ENCODE assay signal across 1 cellular context in the genomic region with DNA sequence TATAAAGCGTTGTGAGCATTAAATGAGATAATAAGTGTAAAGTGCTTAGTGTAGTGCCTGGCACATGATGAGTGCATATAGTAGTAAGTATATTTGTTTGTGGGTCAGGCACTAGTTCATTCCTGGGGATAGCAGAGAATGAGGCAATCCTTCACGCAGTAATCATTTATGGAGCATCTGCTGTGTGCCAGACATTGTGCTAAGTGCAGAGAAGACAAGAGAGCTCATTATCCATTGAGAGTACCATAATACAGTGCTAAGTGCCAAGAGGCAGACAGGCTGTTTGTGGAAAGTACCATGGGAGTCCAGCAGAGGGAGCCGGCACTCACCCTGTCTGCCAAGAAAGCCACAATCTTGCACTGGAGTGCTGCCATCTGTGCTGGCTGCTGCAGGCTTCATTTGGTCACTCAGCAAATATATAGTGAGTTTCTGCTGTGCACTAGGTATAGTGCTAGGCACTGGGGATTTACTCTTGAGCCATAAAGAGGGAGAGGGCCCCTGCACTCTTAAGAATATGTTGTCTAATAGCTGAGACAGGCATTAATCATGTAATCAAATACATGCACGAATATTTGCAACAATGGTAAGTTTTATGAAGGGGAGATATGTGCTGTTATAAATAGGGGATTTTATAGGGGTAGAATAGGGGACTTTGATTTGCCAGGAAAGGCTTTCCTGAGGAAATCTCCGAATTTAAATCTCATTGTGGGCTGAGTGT.
A peak's percentile ranks its signal among the peaks of the same experiment; 100 is the strongest.
TF ChIP-seq lines count a peak whose summit lies in the region.

No MANE protein-coding gene starts in this region.

TF ChIP-seq in HepG2, 621 proteins besides CTCF, POLR2A, EP300 and RAD21 (continued from another document and continues in another):
- TF ChIP-seq, protein P1, sequence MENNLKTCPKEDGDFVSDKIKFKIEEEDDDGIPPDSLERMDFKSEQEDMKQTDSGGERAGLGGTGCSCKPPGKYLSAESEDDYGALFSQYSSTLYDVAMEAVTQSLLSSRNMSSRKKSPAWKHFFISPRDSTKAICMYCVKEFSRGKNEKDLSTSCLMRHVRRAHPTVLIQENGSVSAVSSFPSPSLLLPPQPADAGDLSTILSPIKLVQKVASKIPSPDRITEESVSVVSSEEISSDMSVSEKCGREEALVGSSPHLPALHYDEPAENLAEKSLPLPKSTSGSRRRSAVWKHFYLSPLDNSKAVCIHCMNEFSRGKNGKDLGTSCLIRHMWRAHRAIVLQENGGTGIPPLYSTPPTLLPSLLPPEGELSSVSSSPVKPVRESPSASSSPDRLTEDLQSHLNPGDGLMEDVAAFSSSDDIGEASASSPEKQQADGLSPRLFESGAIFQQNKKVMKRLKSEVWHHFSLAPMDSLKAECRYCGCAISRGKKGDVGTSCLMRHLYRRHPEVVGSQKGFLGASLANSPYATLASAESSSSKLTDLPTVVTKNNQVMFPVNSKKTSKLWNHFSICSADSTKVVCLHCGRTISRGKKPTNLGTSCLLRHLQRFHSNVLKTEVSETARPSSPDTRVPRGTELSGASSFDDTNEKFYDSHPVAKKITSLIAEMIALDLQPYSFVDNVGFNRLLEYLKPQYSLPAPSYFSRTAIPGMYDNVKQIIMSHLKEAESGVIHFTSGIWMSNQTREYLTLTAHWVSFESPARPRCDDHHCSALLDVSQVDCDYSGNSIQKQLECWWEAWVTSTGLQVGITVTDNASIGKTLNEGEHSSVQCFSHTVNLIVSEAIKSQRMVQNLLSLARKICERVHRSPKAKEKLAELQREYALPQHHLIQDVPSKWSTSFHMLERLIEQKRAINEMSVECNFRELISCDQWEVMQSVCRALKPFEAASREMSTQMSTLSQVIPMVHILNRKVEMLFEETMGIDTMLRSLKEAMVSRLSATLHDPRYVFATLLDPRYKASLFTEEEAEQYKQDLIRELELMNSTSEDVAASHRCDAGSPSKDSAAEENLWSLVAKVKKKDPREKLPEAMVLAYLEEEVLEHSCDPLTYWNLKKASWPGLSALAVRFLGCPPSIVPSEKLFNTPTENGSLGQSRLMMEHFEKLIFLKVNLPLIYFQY (CRISPR knock-in tag; IDR thresholded peaks at IDR 0.05; ENCODE audit: borderline replicate concordance) = no peak
- peak; percentile 80 for TF ChIP-seq GATAD2A (CRISPR knock-in tag; IDR thresholded peaks at IDR 0.05)
- TF ChIP-seq MATR3 (CRISPR knock-in tag; IDR thresholded peaks at IDR 0.05) = no peak
- TF ChIP-seq ZNF17 (CRISPR knock-in tag; IDR thresholded peaks at IDR 0.05) = no peak
- TF ChIP-seq RBFOX2 (IDR thresholded peaks at IDR 0.05; ENCODE audit: low read depth, low read length) = no peak
- TF ChIP-seq, protein P2, sequence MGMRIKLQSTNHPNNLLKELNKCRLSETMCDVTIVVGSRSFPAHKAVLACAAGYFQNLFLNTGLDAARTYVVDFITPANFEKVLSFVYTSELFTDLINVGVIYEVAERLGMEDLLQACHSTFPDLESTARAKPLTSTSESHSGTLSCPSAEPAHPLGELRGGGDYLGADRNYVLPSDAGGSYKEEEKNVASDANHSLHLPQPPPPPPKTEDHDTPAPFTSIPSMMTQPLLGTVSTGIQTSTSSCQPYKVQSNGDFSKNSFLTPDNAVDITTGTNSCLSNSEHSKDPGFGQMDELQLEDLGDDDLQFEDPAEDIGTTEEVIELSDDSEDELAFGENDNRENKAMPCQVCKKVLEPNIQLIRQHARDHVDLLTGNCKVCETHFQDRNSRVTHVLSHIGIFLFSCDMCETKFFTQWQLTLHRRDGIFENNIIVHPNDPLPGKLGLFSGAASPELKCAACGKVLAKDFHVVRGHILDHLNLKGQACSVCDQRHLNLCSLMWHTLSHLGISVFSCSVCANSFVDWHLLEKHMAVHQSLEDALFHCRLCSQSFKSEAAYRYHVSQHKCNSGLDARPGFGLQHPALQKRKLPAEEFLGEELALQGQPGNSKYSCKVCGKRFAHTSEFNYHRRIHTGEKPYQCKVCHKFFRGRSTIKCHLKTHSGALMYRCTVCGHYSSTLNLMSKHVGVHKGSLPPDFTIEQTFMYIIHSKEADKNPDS (CRISPR knock-in tag; IDR thresholded peaks at IDR 0.05) = no peak
- TF ChIP-seq SMARCC2 (IDR thresholded peaks at IDR 0.05) = no peak
- no peak for TF ChIP-seq AGO1 (IDR thresholded peaks at IDR 0.05; ENCODE audit: low read depth, low read length, poor library complexity, severe bottlenecking)
- TF ChIP-seq KLF15 (CRISPR knock-in tag; IDR thresholded peaks at IDR 0.05; ENCODE audit: borderline replicate concordance) = no peak
- no peak for TF ChIP-seq ZNF720 (CRISPR knock-in tag; IDR thresholded peaks at IDR 0.05)
- TF ChIP-seq FOXK2 (IDR thresholded peaks at IDR 0.05) = no peak
- TF ChIP-seq ZSCAN25 (CRISPR knock-in tag; IDR thresholded peaks at IDR 0.05) = no peak
- no peak for TF ChIP-seq HOXD1 (CRISPR knock-in tag; IDR thresholded peaks at IDR 0.05)
- TF ChIP-seq, protein P3, sequence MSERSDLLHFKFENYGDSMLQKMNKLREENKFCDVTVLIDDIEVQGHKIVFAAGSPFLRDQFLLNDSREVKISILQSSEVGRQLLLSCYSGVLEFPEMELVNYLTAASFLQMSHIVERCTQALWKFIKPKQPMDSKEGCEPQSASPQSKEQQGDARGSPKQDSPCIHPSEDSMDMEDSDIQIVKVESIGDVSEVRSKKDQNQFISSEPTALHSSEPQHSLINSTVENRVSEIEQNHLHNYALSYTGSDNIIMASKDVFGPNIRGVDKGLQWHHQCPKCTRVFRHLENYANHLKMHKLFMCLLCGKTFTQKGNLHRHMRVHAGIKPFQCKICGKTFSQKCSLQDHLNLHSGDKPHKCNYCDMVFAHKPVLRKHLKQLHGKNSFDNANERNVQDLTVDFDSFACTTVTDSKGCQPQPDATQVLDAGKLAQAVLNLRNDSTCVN (CRISPR knock-in tag; IDR thresholded peaks at IDR 0.05; ENCODE audit: borderline replicate concordance) = no peak
- TF ChIP-seq JUND (CRISPR knock-in tag; IDR thresholded peaks at IDR 0.05) = no peak
- no peak for TF ChIP-seq YEATS4 (CRISPR knock-in tag; IDR thresholded peaks at IDR 0.05; ENCODE audit: borderline replicate concordance)
- TF ChIP-seq ZNF557 (CRISPR knock-in tag; IDR thresholded peaks at IDR 0.05) = no peak
- TF ChIP-seq, protein P4, sequence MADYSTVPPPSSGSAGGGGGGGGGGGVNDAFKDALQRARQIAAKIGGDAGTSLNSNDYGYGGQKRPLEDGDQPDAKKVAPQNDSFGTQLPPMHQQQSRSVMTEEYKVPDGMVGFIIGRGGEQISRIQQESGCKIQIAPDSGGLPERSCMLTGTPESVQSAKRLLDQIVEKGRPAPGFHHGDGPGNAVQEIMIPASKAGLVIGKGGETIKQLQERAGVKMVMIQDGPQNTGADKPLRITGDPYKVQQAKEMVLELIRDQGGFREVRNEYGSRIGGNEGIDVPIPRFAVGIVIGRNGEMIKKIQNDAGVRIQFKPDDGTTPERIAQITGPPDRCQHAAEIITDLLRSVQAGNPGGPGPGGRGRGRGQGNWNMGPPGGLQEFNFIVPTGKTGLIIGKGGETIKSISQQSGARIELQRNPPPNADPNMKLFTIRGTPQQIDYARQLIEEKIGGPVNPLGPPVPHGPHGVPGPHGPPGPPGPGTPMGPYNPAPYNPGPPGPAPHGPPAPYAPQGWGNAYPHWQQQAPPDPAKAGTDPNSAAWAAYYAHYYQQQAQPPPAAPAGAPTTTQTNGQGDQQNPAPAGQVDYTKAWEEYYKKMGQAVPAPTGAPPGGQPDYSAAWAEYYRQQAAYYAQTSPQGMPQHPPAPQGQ (CRISPR knock-in tag; IDR thresholded peaks at IDR 0.05; ENCODE audit: borderline replicate concordance) = no peak
- TF ChIP-seq SAFB2 (CRISPR knock-in tag; IDR thresholded peaks at IDR 0.05; ENCODE audit: borderline replicate concordance, low read depth) = no peak
- peak; percentile 69 for TF ChIP-seq CEBPG (CRISPR knock-in tag; IDR thresholded peaks at IDR 0.05)
- TF ChIP-seq, protein P5, sequence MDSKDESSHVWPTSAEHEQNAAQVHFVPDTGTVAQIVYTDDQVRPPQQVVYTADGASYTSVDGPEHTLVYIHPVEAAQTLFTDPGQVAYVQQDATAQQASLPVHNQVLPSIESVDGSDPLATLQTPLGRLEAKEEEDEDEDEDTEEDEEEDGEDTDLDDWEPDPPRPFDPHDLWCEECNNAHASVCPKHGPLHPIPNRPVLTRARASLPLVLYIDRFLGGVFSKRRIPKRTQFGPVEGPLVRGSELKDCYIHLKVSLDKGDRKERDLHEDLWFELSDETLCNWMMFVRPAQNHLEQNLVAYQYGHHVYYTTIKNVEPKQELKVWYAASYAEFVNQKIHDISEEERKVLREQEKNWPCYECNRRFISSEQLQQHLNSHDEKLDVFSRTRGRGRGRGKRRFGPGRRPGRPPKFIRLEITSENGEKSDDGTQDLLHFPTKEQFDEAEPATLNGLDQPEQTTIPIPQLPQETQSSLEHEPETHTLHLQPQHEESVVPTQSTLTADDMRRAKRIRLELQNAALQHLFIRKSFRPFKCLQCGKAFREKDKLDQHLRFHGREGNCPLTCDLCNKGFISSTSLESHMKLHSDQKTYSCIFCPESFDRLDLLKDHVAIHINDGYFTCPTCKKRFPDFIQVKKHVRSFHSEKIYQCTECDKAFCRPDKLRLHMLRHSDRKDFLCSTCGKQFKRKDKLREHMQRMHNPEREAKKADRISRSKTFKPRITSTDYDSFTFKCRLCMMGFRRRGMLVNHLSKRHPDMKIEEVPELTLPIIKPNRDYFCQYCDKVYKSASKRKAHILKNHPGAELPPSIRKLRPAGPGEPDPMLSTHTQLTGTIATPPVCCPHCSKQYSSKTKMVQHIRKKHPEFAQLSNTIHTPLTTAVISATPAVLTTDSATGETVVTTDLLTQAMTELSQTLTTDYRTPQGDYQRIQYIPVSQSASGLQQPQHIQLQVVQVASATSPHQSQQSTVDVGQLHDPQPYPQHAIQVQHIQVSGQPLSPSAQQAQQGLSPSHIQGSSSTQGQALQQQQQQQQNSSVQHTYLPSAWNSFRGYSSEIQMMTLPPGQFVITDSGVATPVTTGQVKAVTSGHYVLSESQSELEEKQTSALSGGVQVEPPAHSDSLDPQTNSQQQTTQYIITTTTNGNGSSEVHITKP (CRISPR knock-in tag; IDR thresholded peaks at IDR 0.05; ENCODE audit: low read depth) = peak; percentile 72; the same call in 1 of the 2 replicates
- no peak for TF ChIP-seq MTF1 (CRISPR knock-in tag; IDR thresholded peaks at IDR 0.05)
- TF ChIP-seq, protein P6, sequence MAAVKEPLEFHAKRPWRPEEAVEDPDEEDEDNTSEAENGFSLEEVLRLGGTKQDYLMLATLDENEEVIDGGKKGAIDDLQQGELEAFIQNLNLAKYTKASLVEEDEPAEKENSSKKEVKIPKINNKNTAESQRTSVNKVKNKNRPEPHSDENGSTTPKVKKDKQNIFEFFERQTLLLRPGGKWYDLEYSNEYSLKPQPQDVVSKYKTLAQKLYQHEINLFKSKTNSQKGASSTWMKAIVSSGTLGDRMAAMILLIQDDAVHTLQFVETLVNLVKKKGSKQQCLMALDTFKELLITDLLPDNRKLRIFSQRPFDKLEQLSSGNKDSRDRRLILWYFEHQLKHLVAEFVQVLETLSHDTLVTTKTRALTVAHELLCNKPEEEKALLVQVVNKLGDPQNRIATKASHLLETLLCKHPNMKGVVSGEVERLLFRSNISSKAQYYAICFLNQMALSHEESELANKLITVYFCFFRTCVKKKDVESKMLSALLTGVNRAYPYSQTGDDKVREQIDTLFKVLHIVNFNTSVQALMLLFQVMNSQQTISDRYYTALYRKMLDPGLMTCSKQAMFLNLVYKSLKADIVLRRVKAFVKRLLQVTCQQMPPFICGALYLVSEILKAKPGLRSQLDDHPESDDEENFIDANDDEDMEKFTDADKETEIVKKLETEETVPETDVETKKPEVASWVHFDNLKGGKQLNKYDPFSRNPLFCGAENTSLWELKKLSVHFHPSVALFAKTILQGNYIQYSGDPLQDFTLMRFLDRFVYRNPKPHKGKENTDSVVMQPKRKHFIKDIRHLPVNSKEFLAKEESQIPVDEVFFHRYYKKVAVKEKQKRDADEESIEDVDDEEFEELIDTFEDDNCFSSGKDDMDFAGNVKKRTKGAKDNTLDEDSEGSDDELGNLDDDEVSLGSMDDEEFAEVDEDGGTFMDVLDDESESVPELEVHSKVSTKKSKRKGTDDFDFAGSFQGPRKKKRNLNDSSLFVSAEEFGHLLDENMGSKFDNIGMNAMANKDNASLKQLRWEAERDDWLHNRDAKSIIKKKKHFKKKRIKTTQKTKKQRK (IDR thresholded peaks at IDR 0.05; ENCODE audit: low read length) = no peak
- no peak for TF ChIP-seq ZNF619 (CRISPR knock-in tag; IDR thresholded peaks at IDR 0.05)
- 0 out of 2 replicates have a peak, but pooled peaks have one; percentile 43 for TF ChIP-seq RELA (CRISPR knock-in tag; IDR thresholded peaks at IDR 0.05)
- TF ChIP-seq HNRNPLL (IDR thresholded peaks at IDR 0.05; ENCODE audit: low read depth, low read length, poor library complexity, severe bottlenecking) = no peak
- TF ChIP-seq MED13 (CRISPR knock-in tag; IDR thresholded peaks at IDR 0.05) = no peak
- no peak for TF ChIP-seq ZNF33A (CRISPR knock-in tag; IDR thresholded peaks at IDR 0.05; ENCODE audit: borderline replicate concordance)
- TF ChIP-seq SRY (CRISPR knock-in tag; IDR thresholded peaks at IDR 0.05) = no peak
- TF ChIP-seq ZMYM3 (CRISPR knock-in tag; IDR thresholded peaks at IDR 0.05) = peak; percentile 57; the same call in 1 of the 2 replicates
- TF ChIP-seq RNF2 (conservative IDR thresholded peaks at IDR 0.05; ENCODE audit: low read depth) = no peak
- TF ChIP-seq ATF7-NPFF (CRISPR knock-in tag; IDR thresholded peaks at IDR 0.05; ENCODE audit: low read depth) = no peak
- TF ChIP-seq, protein P7, sequence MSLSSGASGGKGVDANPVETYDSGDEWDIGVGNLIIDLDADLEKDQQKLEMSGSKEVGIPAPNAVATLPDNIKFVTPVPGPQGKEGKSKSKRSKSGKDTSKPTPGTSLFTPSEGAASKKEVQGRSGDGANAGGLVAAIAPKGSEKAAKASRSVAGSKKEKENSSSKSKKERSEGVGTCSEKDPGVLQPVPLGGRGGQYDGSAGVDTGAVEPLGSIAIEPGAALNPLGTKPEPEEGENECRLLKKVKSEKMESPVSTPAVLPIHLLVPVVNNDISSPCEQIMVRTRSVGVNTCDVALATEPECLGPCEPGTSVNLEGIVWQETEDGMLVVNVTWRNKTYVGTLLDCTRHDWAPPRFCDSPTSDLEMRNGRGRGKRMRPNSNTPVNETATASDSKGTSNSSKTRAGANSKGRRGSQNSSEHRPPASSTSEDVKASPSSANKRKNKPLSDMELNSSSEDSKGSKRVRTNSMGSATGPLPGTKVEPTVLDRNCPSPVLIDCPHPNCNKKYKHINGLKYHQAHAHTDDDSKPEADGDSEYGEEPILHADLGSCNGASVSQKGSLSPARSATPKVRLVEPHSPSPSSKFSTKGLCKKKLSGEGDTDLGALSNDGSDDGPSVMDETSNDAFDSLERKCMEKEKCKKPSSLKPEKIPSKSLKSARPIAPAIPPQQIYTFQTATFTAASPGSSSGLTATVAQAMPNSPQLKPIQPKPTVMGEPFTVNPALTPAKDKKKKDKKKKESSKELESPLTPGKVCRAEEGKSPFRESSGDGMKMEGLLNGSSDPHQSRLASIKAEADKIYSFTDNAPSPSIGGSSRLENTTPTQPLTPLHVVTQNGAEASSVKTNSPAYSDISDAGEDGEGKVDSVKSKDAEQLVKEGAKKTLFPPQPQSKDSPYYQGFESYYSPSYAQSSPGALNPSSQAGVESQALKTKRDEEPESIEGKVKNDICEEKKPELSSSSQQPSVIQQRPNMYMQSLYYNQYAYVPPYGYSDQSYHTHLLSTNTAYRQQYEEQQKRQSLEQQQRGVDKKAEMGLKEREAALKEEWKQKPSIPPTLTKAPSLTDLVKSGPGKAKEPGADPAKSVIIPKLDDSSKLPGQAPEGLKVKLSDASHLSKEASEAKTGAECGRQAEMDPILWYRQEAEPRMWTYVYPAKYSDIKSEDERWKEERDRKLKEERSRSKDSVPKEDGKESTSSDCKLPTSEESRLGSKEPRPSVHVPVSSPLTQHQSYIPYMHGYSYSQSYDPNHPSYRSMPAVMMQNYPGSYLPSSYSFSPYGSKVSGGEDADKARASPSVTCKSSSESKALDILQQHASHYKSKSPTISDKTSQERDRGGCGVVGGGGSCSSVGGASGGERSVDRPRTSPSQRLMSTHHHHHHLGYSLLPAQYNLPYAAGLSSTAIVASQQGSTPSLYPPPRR (CRISPR knock-in tag; IDR thresholded peaks at IDR 0.05; ENCODE audit: borderline replicate concordance) = no peak
- no peak for TF ChIP-seq ZBTB8A (CRISPR knock-in tag; IDR thresholded peaks at IDR 0.05; ENCODE audit: borderline replicate concordance, low read depth)
- TF ChIP-seq JUNB (CRISPR knock-in tag; IDR thresholded peaks at IDR 0.05; ENCODE audit: borderline replicate concordance) = no peak
